ENCODE assay signal across 8 cellular contexts in genomic region chr2:226985227-226985946, GRCh38.
DNase-seq lines count a peak whose midpoint lies in the region; ATAC-seq, FAIRE-seq and TF ChIP-seq lines count a peak whose summit lies in the region.

No MANE protein-coding gene starts in this region.

- no peak overlapping the region for H3K4me2 ChIP-seq in PC-9
- peak overlapping the region; percentile 19; the same call in 1 of the 2 replicates for H3K4me2 ChIP-seq in HepG2 (ENCODE audit: low read depth, low read length)

- no peaks in the 10 kb centered on the region for H3F3A ChIP-seq in PC-9 (ENCODE audit: insufficient read depth, low read depth)

- peak; percentile 30 for ATAC-seq in GM21381 (IDR thresholded peaks at IDR 0.05; ENCODE audit: unreplicated experiment)
- ATAC-seq in HepG2, result peak; percentile 87

- POLR2A ChIA-PET in PC-9 (lab: Charles Lee; ENCODE audit: unreplicated experiment), result interaction anchor here (0.6 kb wide), 1 partner anchor 919 kb away, joined by 7 read pairs; no protein-coding TSS in a partner anchor
- POLR2A ChIA-PET in HepG2 (lab: Yijun Ruan, JAX), result interaction anchor here (1.0 to 1.4 kb wide), 2 partner anchors 149 to 1320 kb away, joined by 3 read pairs; partner anchors contain the start of gene RHBDD1

- H3K27ac ChIP-seq in PC-9 (no peak overlapping the region), HepG2 (ENCODE audit: extremely low read length, insufficient read depth, low read length) (no peak overlapping the region), tibial artery (no peak overlapping the region)

- DNase-seq in EH (ENCODE audit: low read depth), result peak; percentile 84
- DNase-seq in PC-9, result peak; percentile 22 to 43
- DNase-seq in choroid plexus epithelial cell (ENCODE audit: low read depth), result peak; percentile 93
- DNase-seq in HepG2 (ENCODE audit: low spot score), result peak; percentile 72
- peak in 1 of 2 donors; percentile 58 for DNase-seq in tibial artery
- no peak for DNase-seq in UCSD-AML1 (lab: John Stamatoyannopoulos, UW; ENCODE audit: unreplicated experiment)

- BruUV-seq in PC-9 (replicated peaks; lab: Mats Ljungman, UMichigan) (no TSS peak), HepG2 (replicated peaks; lab: Mats Ljungman, UMichigan) (no TSS peak)

- CTCF ChIA-PET in PC-9 (lab: Charles Lee), result interaction anchor here (0.9 to 1.4 kb wide), 2 partner anchors 183 to 1320 kb away, joined by 4 to 6 read pairs; no protein-coding TSS in a partner anchor
- CTCF ChIA-PET in HepG2 (lab: Yijun Ruan, JAX; ENCODE audit: low intra/inter-chr PET ratio, low total read pairs), result interaction anchor here (1.0 to 3.6 kb wide), 6 partner anchors 172 to 1325 kb away, joined by 3 to 74 read pairs (median 8); no protein-coding TSS in a partner anchor

- no peaks in the 10 kb centered on the region for H3K4me1 ChIP-seq in PC-9 (replicated peaks; ENCODE audit: insufficient read depth)
- peaks cover 17% of the 10 kb centered on the region for H3K4me1 ChIP-seq in HepG2 (ENCODE audit: insufficient read depth, low read length)
- H3K4me1 ChIP-seq in tibial artery, result peaks cover 0 to 10% (median 5%) of the 10 kb centered on the region in 4 donors

- H3K9ac ChIP-seq in HepG2 (ENCODE audit: insufficient read depth, low read depth, low read length), result no peak overlapping the region

- no peak for TF ChIP-seq POLR2A in HepG2 (IDR thresholded peaks at IDR 0.05; ENCODE audit: insufficient read depth in 1 of 2, low read depth in 2 of 2, low read length in 2 of 2)

- in situ Hi-C loops in HepG2 (cut with HindIII; ENCODE audit: extremely low pct_ligation_motif_present, low pct_unique_long_range_greater_than_20kb), result loop anchor here (5.0 kb wide), 3 partner anchors 173 to 1318 kb away; no protein-coding TSS in a partner anchor

- H3K27me3 ChIP-seq in PC-9 (ENCODE audit: insufficient read depth, low read depth) (no peaks in the 10 kb centered on the region), HepG2 (ENCODE audit: control insufficient read depth in 1 of 2, insufficient read depth in 2 of 2, low read length in 2 of 2) (no peaks in the 10 kb centered on the region), tibial artery (no peaks in the 10 kb centered on the region)

- intact Hi-C loops in PC-9 (cut with micrococcal nuclease; ENCODE audit: unreplicated experiment), result loop anchor here (1.0 to 10.0 kb wide), 5 partner anchors 119 to 1320 kb away; no protein-coding TSS in a partner anchor
- intact Hi-C loops in HepG2 (cut with micrococcal nuclease; ENCODE audit: unreplicated experiment), result loop anchor here (1.0 to 10.0 kb wide), 7 partner anchors 122 to 1315 kb away; no protein-coding TSS in a partner anchor
- intact Hi-C loops in tibial artery (cut with DNase I; ENCODE audit: low total_unique reads), result loop anchor here (2.0 to 10.0 kb wide), 3 partner anchors 151 to 1101 kb away; partner anchors contain the start of gene RHBDD1

- TF ChIP-seq CTCF in PC-9 (conservative IDR thresholded peaks at IDR 0.05), result peak; percentile 72
- TF ChIP-seq CTCF in choroid plexus epithelial cell (conservative IDR thresholded peaks at IDR 0.05; ENCODE audit: low read depth, low read length), result peak; percentile 75
- peak; percentile 82 for TF ChIP-seq CTCF in HepG2 (CRISPR knock-in tag; IDR thresholded peaks at IDR 0.05)
- TF ChIP-seq CTCF in tibial artery (IDR thresholded peaks at IDR 0.05), result peak; percentile 76 to 82

- FAIRE-seq in HepG2 (lab: Jason Lieb, UNC), result peak; percentile 93

- no peaks in the 10 kb centered on the region for H3K79me2 ChIP-seq in PC-9 (ENCODE audit: low read depth)
- no peaks in the 10 kb centered on the region for H3K79me2 ChIP-seq in HepG2 (ENCODE audit: insufficient read depth, low read length)

- TF ChIP-seq RAD21 in Ishikawa (IDR thresholded peaks at IDR 0.05; ENCODE audit: low read depth) (peak; percentile 69), HepG2 (CRISPR knock-in tag; IDR thresholded peaks at IDR 0.05) (peak; percentile 88)

- H3K9me3 ChIP-seq in PC-9 (ENCODE audit: insufficient read depth, low read depth) (no peaks in the 10 kb centered on the region), HepG2 (ENCODE audit: low read length) (no peaks in the 10 kb centered on the region), tibial artery (no peaks in the 10 kb centered on the region)

- no peak overlapping the region for H3K4me3 ChIP-seq in PC-9
- no peak overlapping the region for H3K4me3 ChIP-seq in choroid plexus epithelial cell (ENCODE audit: low read depth, low read length)
- no peak overlapping the region for H3K4me3 ChIP-seq in HepG2 (replicated peaks in 1 of 3; ENCODE audit: insufficient read depth in 1 of 3, low read depth in 2 of 3, low read length in 3 of 3)
- no peak overlapping the region for H3K4me3 ChIP-seq in tibial artery

- TF ChIP-seq EP300 in Ishikawa (IDR thresholded peaks at IDR 0.05; ENCODE audit: borderline replicate concordance) (no peak), HepG2 (IDR thresholded peaks at IDR 0.05; ENCODE audit: low read depth in 2 of 2, low read length in 2 of 2) (no peak), HepG2 (CRISPR knock-in tag; IDR thresholded peaks at IDR 0.05; ENCODE audit: borderline replicate concordance) (no peak)

- no peaks in the 10 kb centered on the region for H4K20me1 ChIP-seq in PC-9 (ENCODE audit: insufficient read depth)
- no peaks in the 10 kb centered on the region for H4K20me1 ChIP-seq in HepG2 (ENCODE audit: insufficient read depth, low read length)

- WGBS in HepG2 (ENCODE audit: low lambda C conversion rate), result 23% methylated on average over 10 of the region's 10 CpGs

- H3K36me3 ChIP-seq in PC-9 (ENCODE audit: low read depth) (no peaks in the 10 kb centered on the region), HepG2 (replicated peaks in 1 of 2; ENCODE audit: control insufficient read depth in 1 of 2, insufficient read depth in 2 of 2, low read length in 2 of 2) (no peaks in the 10 kb centered on the region), tibial artery (no peaks in the 10 kb centered on the region)

- no peaks in the 10 kb centered on the region for H3K9me2 ChIP-seq in PC-9 (ENCODE audit: insufficient read depth)

- no peak overlapping the region for H2AFZ ChIP-seq in PC-9
- no peak overlapping the region for H2AFZ ChIP-seq in HepG2 (ENCODE audit: low read length)

TF ChIP-seq in Ishikawa, 13 proteins besides CTCF, POLR2A, EP300 and RAD21 (continues in another document):
- no peak for TF ChIP-seq EGR1 (IDR thresholded peaks at IDR 0.05)
- no peak for TF ChIP-seq CREB1 (IDR thresholded peaks at IDR 0.05; ENCODE audit: low read depth)
- no peak for TF ChIP-seq REST (IDR thresholded peaks at IDR 0.05; ENCODE audit: low read depth)

TF ChIP-seq in HepG2, 621 proteins besides CTCF, POLR2A, EP300 and RAD21 (continues in another document):
- TF ChIP-seq SMC3 (IDR thresholded peaks at IDR 0.05; ENCODE audit: low read length) (peak; percentile 98), SP4 (CRISPR knock-in tag; IDR thresholded peaks at IDR 0.05) (no peak), MAFF (IDR thresholded peaks at IDR 0.05; ENCODE audit: low read depth, low read length) (peak; percentile 97), STAG1 (CRISPR knock-in tag; IDR thresholded peaks at IDR 0.05) (peak; percentile 98), PHF20 (CRISPR knock-in tag; IDR thresholded peaks at IDR 0.05) (no peak; the same call in 1 of the 2 replicates), FOXA3 (CRISPR knock-in tag; IDR thresholded peaks at IDR 0.05) (0 out of 2 replicates have a peak, but pooled peaks have one; percentile 11), ZNF331 (CRISPR knock-in tag; IDR thresholded peaks at IDR 0.05) (0 out of 2 replicates have a peak, but pooled peaks have one; percentile 7), MAFK (conservative IDR thresholded peaks at IDR 0.05 in 1 of 2, IDR thresholded peaks at IDR 0.05 in 1 of 2; ENCODE audit: low read length in 2 of 2) (peak; percentile 96 to 98), ARID5B (CRISPR knock-in tag; IDR thresholded peaks at IDR 0.05) (0 out of 2 replicates have a peak, but pooled peaks have one; percentile 20), LCORL (IDR thresholded peaks at IDR 0.05) (no peak), LCORL (CRISPR knock-in tag; IDR thresholded peaks at IDR 0.05) (0 out of 2 replicates have a peak, but pooled peaks have one; percentile 18), ZFP37 (CRISPR knock-in tag; IDR thresholded peaks at IDR 0.05; ENCODE audit: borderline replicate concordance) (no peak)
- TF ChIP-seq, protein P1, sequence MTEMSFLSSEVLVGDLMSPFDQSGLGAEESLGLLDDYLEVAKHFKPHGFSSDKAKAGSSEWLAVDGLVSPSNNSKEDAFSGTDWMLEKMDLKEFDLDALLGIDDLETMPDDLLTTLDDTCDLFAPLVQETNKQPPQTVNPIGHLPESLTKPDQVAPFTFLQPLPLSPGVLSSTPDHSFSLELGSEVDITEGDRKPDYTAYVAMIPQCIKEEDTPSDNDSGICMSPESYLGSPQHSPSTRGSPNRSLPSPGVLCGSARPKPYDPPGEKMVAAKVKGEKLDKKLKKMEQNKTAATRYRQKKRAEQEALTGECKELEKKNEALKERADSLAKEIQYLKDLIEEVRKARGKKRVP (CRISPR knock-in tag; IDR thresholded peaks at IDR 0.05), result no peak
